ENCODE assay signal across 8 cellular contexts in the genomic region with DNA sequence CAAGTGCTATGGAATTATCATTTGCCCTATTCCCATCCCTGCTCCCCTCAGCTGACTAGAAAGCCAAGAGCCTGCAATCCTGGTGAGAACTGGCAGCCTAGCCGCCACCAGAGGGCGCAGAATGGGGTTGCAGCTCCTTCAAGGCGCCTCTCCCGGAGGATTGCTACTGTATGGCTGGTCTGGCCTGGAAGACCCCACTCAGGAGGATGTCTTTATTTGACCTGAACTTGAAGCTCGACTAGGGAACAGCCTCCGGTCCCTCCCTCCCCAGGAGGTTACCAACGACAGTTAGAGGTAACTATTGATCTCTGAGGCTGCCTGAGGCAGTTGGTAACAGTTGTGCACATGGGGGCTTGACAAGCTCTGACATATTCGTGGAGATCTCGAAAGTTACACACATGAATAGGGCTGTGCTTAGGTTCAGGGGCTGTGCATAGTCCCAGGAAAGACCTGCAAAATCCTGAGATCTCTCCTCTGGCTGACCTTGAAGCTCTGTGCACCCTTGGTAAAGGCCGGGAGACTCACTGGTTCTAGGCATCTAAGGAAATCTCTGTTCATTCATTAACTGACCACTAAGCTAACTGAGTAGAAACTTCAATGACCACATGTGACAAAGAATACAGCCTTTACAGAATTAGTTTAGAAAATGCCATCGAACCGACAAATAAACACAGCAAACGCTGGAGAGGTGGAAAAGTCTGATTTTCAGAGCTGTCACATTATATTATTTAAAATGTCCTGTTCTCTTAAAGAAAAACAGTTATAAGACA.
DNase-seq lines count a peak whose midpoint lies in the region; ATAC-seq lines count a peak whose summit lies in the region.

No MANE protein-coding gene starts in this region.

- ATAC-seq in GM18861 (IDR thresholded peaks at IDR 0.05; ENCODE audit: unreplicated experiment) (peak; percentile 85), HG03060 (IDR thresholded peaks at IDR 0.05; ENCODE audit: low read depth, unreplicated experiment) (peak; percentile 78)
- peak; percentile 56 for ATAC-seq in effector memory CD8-positive, alpha-beta T cell (replicated peaks)

- peak overlapping the region; percentile 11 for H2BK5ac ChIP-seq in mesendoderm (ENCODE audit: low read length)

- H3K4me3 Mint-ChIP-seq in activated CD4-positive, alpha-beta memory T cell treated with anti-CD3 and anti-CD28 coated beads for 36 hours = no peak overlapping the region
- H3K4me3 Mint-ChIP-seq in effector memory CD8-positive, alpha-beta T cell = no peak overlapping the region

- no peak overlapping the region for H3K23ac ChIP-seq in mesendoderm (ENCODE audit: low read length)

- H3K79me2 ChIP-seq in mesendoderm (ENCODE audit: control insufficient read depth, insufficient read depth, low read length) = no peaks in the 10 kb centered on the region

- H3K4me3 ChIP-seq in mesendoderm (ENCODE audit: low read length) = no peak overlapping the region

- H3K4me1 ChIP-seq in mesendoderm (ENCODE audit: control insufficient read depth, low read depth, low read length) = peaks cover 3% of the 10 kb centered on the region

- DNase-seq in AML-193 (lab: John Stamatoyannopoulos, UW) (peak; percentile 19 to 45), NCI-H2227 (lab: John Stamatoyannopoulos, UW; ENCODE audit: unreplicated experiment) (peak; percentile 80), mesendoderm (peak; percentile 91)
- DNase-seq in activated CD4-positive, alpha-beta memory T cell treated with anti-CD3 and anti-CD28 coated beads for 36 hours = peak; percentile 71
- peak; percentile 22 to 34 (median 27) for DNase-seq in effector memory CD8-positive, alpha-beta T cell
- DNase-seq in stimulated activated CD8-positive, alpha-beta memory T cell treated with anti-CD3 and anti-CD28 coated beads, Interleukin-4, amount 100 ng/mL, for 24 hours (ENCODE audit: low read depth) = peak; percentile 47

- no peak overlapping the region for H2BK15ac ChIP-seq in mesendoderm (replicated peaks; ENCODE audit: low read depth)

- no peak overlapping the region for H3K4ac ChIP-seq in mesendoderm (ENCODE audit: low read depth, low read length)

- WGBS in mesendoderm (ENCODE audit: extremely low coverage, insufficient coverage, low lambda C conversion rate) = no CpG with 5 or more reads among the region's 13 CpGs

- H3K36me3 Mint-ChIP-seq in activated CD4-positive, alpha-beta memory T cell treated with anti-CD3 and anti-CD28 coated beads for 36 hours = no peaks in the 10 kb centered on the region
- no peaks in the 10 kb centered on the region for H3K36me3 Mint-ChIP-seq in effector memory CD8-positive, alpha-beta T cell (ENCODE audit: insufficient read depth)

- H3K4me1 Mint-ChIP-seq in activated CD4-positive, alpha-beta memory T cell treated with anti-CD3 and anti-CD28 coated beads for 36 hours (ENCODE audit: low read depth) = no peaks in the 10 kb centered on the region
- H3K4me1 Mint-ChIP-seq in effector memory CD8-positive, alpha-beta T cell (ENCODE audit: low read depth in 2 of 2) = peaks cover 0 to 2% of the 10 kb centered on the region in 2 donors

- no peaks in the 10 kb centered on the region for H3K9me3 Mint-ChIP-seq in activated CD4-positive, alpha-beta memory T cell treated with anti-CD3 and anti-CD28 coated beads for 36 hours
- no peaks in the 10 kb centered on the region for H3K9me3 Mint-ChIP-seq in effector memory CD8-positive, alpha-beta T cell

- H3K27me3 Mint-ChIP-seq in activated CD4-positive, alpha-beta memory T cell treated with anti-CD3 and anti-CD28 coated beads for 36 hours = no peaks in the 10 kb centered on the region
- peaks cover 6 to 12% of the 10 kb centered on the region in 2 donors for H3K27me3 Mint-ChIP-seq in effector memory CD8-positive, alpha-beta T cell

- POLR2A ChIA-PET in activated CD4-positive, alpha-beta memory T cell treated with anti-CD3 and anti-CD28 coated beads for 36 hours (lab: Charles Lee) = no interaction called here

- H2BK120ac ChIP-seq in mesendoderm (ENCODE audit: low read depth, low read length) = no peak overlapping the region

- H3K27ac ChIP-seq in mesendoderm (ENCODE audit: low read depth, low read length) = no peak overlapping the region

- H3K4me2 ChIP-seq in mesendoderm (ENCODE audit: low read length) = no peak overlapping the region

- no peak overlapping the region for H3K9ac ChIP-seq in mesendoderm (ENCODE audit: low read length)

- intact Hi-C loops in activated CD4-positive, alpha-beta memory T cell treated with anti-CD3 and anti-CD28 coated beads for 36 hours (cut with micrococcal nuclease) = loop anchor here (1.0 to 10.0 kb wide), 5 partner anchors 149 to 1203 kb away; a partner anchor contains a TSS

- no peaks in the 10 kb centered on the region for H3K36me3 ChIP-seq in mesendoderm (ENCODE audit: control insufficient read depth, insufficient read depth, low read length)

- H3K18ac ChIP-seq in mesendoderm (ENCODE audit: low read length) = peak overlapping the region; percentile 24

- no peaks in the 10 kb centered on the region for H3K27me3 ChIP-seq in mesendoderm (ENCODE audit: insufficient read depth, low read length, poor library complexity)

- no peak overlapping the region for H4K5ac ChIP-seq in mesendoderm (ENCODE audit: low read length)

- peak overlapping the region; percentile 27 for H3K56ac ChIP-seq in mesendoderm (ENCODE audit: low read length)

- no peak overlapping the region for H4K8ac ChIP-seq in mesendoderm (ENCODE audit: low read depth, low read length)

- H3K79me1 ChIP-seq in mesendoderm (ENCODE audit: low read length) = no peaks in the 10 kb centered on the region

- CTCF ChIA-PET in activated CD4-positive, alpha-beta memory T cell treated with anti-CD3 and anti-CD28 coated beads for 36 hours (lab: Charles Lee) = interaction anchor here (0.6 to 7.8 kb wide), 36 partner anchors 8 to 1202 kb away, joined by 3 to 114 read pairs (median 4); a partner anchor contains a TSS

- H2AK5ac ChIP-seq in mesendoderm (ENCODE audit: low read length) = no peak overlapping the region

- no peak overlapping the region for H3K27ac Mint-ChIP-seq in activated CD4-positive, alpha-beta memory T cell treated with anti-CD3 and anti-CD28 coated beads for 36 hours
- H3K27ac Mint-ChIP-seq in effector memory CD8-positive, alpha-beta T cell = no peak overlapping the region

Comparison
In these comparisons a context has a peak if more than half of its experiments do, and no peak if none do; other contexts are left out.
1. DNase-seq: peak in every context shown above with its lines; median percentile 91 in mesendoderm; 80 in NCI-H2227; 71 in activated CD4-positive, alpha-beta memory T cell treated with anti-CD3 and anti-CD28 coated beads for 36 hours; 47 in stimulated activated CD8-positive, alpha-beta memory T cell treated with anti-CD3 and anti-CD28 coated beads, Interleukin-4, amount 100 ng/mL, for 24 hours; 32 in AML-193; 27 in effector memory CD8-positive, alpha-beta T cell.